Comparison of ENCODE assay signal across 12 cellular contexts in the genomic region with DNA sequence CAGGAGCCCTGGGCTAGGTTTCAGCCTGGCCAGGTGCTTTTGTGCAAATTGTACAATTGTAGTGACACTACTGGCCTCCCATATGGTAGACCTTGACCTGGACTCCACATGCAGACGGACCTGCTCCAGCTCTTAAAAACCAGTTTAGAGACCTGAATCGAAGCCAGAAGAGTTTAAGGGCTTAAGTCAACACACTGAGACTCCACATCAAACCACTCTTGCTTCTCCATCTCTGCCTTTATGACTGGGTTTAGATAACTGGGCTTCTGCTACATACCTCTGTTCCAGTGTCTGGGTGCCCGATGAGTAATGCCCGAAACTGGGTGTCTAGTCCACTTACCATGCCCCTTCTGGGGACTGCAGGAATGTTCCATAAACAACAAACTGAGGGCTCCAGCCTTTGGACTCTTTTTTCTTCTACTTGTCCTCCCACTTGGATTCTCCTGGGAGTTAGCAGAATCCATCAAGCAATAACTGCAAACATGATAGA. TPM values are rescaled to one million over a fixed set of nuclear protein-coding genes. Genes with fewer than 3 reads are reported as not detected.
DNase-seq lines count a peak whose midpoint lies in the region; ATAC-seq and TF ChIP-seq lines count a peak whose summit lies in the region.
"Had no signal": no experiment of that assay in that cellular context is flagged by ENCODE, and none has a peak within 500 bp of the region (broad histone marks: within the 10 kb centered on the region; RNA-seq: fewer than 3 reads in every experiment).

No MANE protein-coding gene starts in this region.

- no peak overlapping the region for H3K4me3 ChIP-seq in tibial artery
- H3K4me3 ChIP-seq: adrenal gland had no signal

- no peaks in the 10 kb centered on the region for H3K9me3 ChIP-seq in tibial artery
- H3K9me3 ChIP-seq: adrenal gland had no signal

- peaks cover 16% of the 10 kb centered on the region for H3K27me3 Mint-ChIP-seq in T-helper 2 cell treated with Interferon-gamma antibody and Interleukin-4, amounts not matched to agents 5 μg/mL and 100 μg/mL, for 36 hours (ENCODE audit: low read depth)
- H3K27me3 Mint-ChIP-seq in activated naive CD8-positive, alpha-beta T cell treated with anti-CD3 and anti-CD28 coated beads for 36 hours, result peaks cover 5% of the 10 kb centered on the region

- TF ChIP-seq CTCF in tibial artery (IDR thresholded peaks at IDR 0.05), result no peak

- H3K4me1 ChIP-seq in tibial artery, result peaks cover 0 to 57% (median 29%) of the 10 kb centered on the region in 4 donors

- peaks cover 5% of the 10 kb centered on the region for H3K4me1 Mint-ChIP-seq in T-helper 2 cell treated with Interferon-gamma antibody and Interleukin-4, amounts not matched to agents 5 μg/mL and 100 μg/mL, for 36 hours (ENCODE audit: low read depth)
- peaks cover 24% of the 10 kb centered on the region for H3K4me1 Mint-ChIP-seq in activated naive CD8-positive, alpha-beta T cell treated with anti-CD3 and anti-CD28 coated beads for 36 hours
- H3K4me1 Mint-ChIP-seq: naive thymus-derived CD8-positive, alpha-beta T cell had no signal

- no peaks in the 10 kb centered on the region for H3K9me3 Mint-ChIP-seq in T-helper 2 cell treated with Interferon-gamma antibody and Interleukin-4, amounts not matched to agents 5 μg/mL and 100 μg/mL, for 36 hours
- no peaks in the 10 kb centered on the region for H3K9me3 Mint-ChIP-seq in activated naive CD8-positive, alpha-beta T cell treated with anti-CD3 and anti-CD28 coated beads for 36 hours
- H3K9me3 Mint-ChIP-seq: naive thymus-derived CD8-positive, alpha-beta T cell had no signal

- ATAC-seq in HG03439 (IDR thresholded peaks at IDR 0.05; ENCODE audit: unreplicated experiment), result no peak
- ATAC-seq: naive thymus-derived CD8-positive, alpha-beta T cell had no signal

- H3K27ac ChIP-seq in tibial artery, result peak overlapping the region; percentile 47 to 49

- intact Hi-C loops in tibial artery (cut with DNase I; ENCODE audit: low total_unique reads), result no loop called here

- DNase-seq in T-helper 2 cell treated with Interferon-gamma antibody and Interleukin-4, amounts not matched to agents 5 μg/mL and 100 μg/mL, for 36 hours (ENCODE audit: low spot score), result peak; percentile 9
- DNase-seq in T-helper 2 cell (no peak), kidney glomerular epithelial cell (lab: John Stamatoyannopoulos, UW) (peak; percentile 43), tibial artery (no peak), SW480 (ENCODE audit: low spot score) (no peak), germinal center (ENCODE audit: low spot score) (no peak)
- DNase-seq in activated naive CD8-positive, alpha-beta T cell treated with anti-CD3 and anti-CD28 coated beads for 36 hours, result peak; percentile 11
- DNase-seq: 8988T; activated CD4-positive, CD25-positive, alpha-beta regulatory T cell treated with anti-CD3 and anti-CD28 coated beads, Interleukin-2, amount 50 U/mL, for 72 hours; adrenal gland; naive thymus-derived CD8-positive, alpha-beta T cell had no signal

- no peak overlapping the region for H3K4me3 Mint-ChIP-seq in T-helper 2 cell treated with Interferon-gamma antibody and Interleukin-4, amounts not matched to agents 5 μg/mL and 100 μg/mL, for 36 hours
- peak overlapping the region; percentile 6 for H3K4me3 Mint-ChIP-seq in activated naive CD8-positive, alpha-beta T cell treated with anti-CD3 and anti-CD28 coated beads for 36 hours
- H3K4me3 Mint-ChIP-seq: naive thymus-derived CD8-positive, alpha-beta T cell had no signal

- no peaks in the 10 kb centered on the region for H3K36me3 Mint-ChIP-seq in T-helper 2 cell treated with Interferon-gamma antibody and Interleukin-4, amounts not matched to agents 5 μg/mL and 100 μg/mL, for 36 hours (ENCODE audit: low read depth)
- no peaks in the 10 kb centered on the region for H3K36me3 Mint-ChIP-seq in activated naive CD8-positive, alpha-beta T cell treated with anti-CD3 and anti-CD28 coated beads for 36 hours
- H3K36me3 Mint-ChIP-seq: naive thymus-derived CD8-positive, alpha-beta T cell had no signal

- H3K36me3 ChIP-seq in tibial artery, result no peaks in the 10 kb centered on the region
- H3K36me3 ChIP-seq: adrenal gland had no signal

- H3K27me3 ChIP-seq in tibial artery, result no peaks in the 10 kb centered on the region
- H3K27me3 ChIP-seq: adrenal gland had no signal

- no peak overlapping the region for H3K27ac Mint-ChIP-seq in T-helper 2 cell treated with Interferon-gamma antibody and Interleukin-4, amounts not matched to agents 5 μg/mL and 100 μg/mL, for 36 hours
- H3K27ac Mint-ChIP-seq in activated naive CD8-positive, alpha-beta T cell treated with anti-CD3 and anti-CD28 coated beads for 36 hours, result peak overlapping the region; percentile 73
- H3K27ac Mint-ChIP-seq: naive thymus-derived CD8-positive, alpha-beta T cell had no signal

RNA-seq across cellular contexts. Expression of a gene that starts 32.8 kb away (rescaled TPM):
- not detected for total RNA-seq in activated naive CD8-positive, alpha-beta T cell treated with anti-CD3 and anti-CD28 coated beads for 36 hours
- total RNA-seq: adrenal gland; naive thymus-derived CD8-positive, alpha-beta T cell had no signal

Comparison
In these comparisons a context has a peak if more than half of its experiments do, and no peak if none do; other contexts are left out.
1. DNase-seq: peak in T-helper 2 cell treated with Interferon-gamma antibody and Interleukin-4, amounts not matched to agents 5 μg/mL and 100 μg/mL, for 36 hours (single experiment), activated naive CD8-positive, alpha-beta T cell treated with anti-CD3 and anti-CD28 coated beads for 36 hours (single experiment) and kidney glomerular epithelial cell (single experiment); none in T-helper 2 cell (0 of 5), tibial artery (0 of 2), SW480 (single experiment) and germinal center (single experiment).